ENCODE assay signal across 20 cellular contexts in genomic region chr12:90262261-90262660, GRCh38.
A peak's percentile ranks its signal among the peaks of the same experiment; 100 is the strongest.
DNase-seq lines count a peak whose midpoint lies in the region; ATAC-seq lines count a peak whose summit lies in the region.
"Had no signal": no experiment of that assay in that cellular context is flagged by ENCODE, and none has a peak within 500 bp of the region (broad histone marks: within the 10 kb centered on the region; RNA-seq: fewer than 3 reads in every experiment).

No MANE protein-coding gene starts in this region.

- H3K4me1 ChIP-seq in GM23248 (ENCODE audit: insufficient read depth) (peaks cover 22% of the 10 kb centered on the region), adipocyte (ENCODE audit: control insufficient read depth, insufficient read depth, low read length) (peaks cover 4% of the 10 kb centered on the region), skeletal muscle satellite cell (ENCODE audit: control insufficient read depth, insufficient read depth, low read length) (peaks cover 28% of the 10 kb centered on the region)
- H3K4me1 ChIP-seq: BLaER1 had no signal

- in situ Hi-C loops in GM23248 (cut with MboI), result no loop called here

- peaks cover 17% of the 10 kb centered on the region; the same call in 1 of the 2 replicates for H3F3A ChIP-seq in GM23248 (ENCODE audit: insufficient read depth)

- H3K27ac ChIP-seq in GM23248, result no peak overlapping the region
- H3K27ac ChIP-seq: BLaER1, body of pancreas, dorsolateral prefrontal cortex, thoracic aorta had no signal

- no peaks in the 10 kb centered on the region for H4K20me1 ChIP-seq in GM23248 (ENCODE audit: insufficient read depth)
- H4K20me1 ChIP-seq: BLaER1 had no signal

- H3K4me2 ChIP-seq in GM23248 (ENCODE audit: unreplicated experiment) (peak overlapping the region; percentile 3), skeletal muscle satellite cell (ENCODE audit: low read length) (no peak overlapping the region)
- H3K4me2 ChIP-seq: BLaER1 had no signal

- H3K79me2 ChIP-seq in GM23248 (ENCODE audit: insufficient read depth), result no peaks in the 10 kb centered on the region

- DNase-seq in GM23248, result peak; percentile 63
- DNase-seq in adipocyte (ENCODE audit: low read depth), result peak; percentile 19
- peak; percentile 11 for DNase-seq in foreskin melanocyte
- DNase-seq in hepatic stellate cell (ENCODE audit: low spot score), result no peak
- DNase-seq in cerebellar cortex (ENCODE audit: low spot score), result no peak
- DNase-seq: activated CD4-positive, alpha-beta memory T cell treated with anti-CD3 and anti-CD28 coated beads for 36 hours; activated naive CD4-positive, alpha-beta T cell treated with anti-CD3 and anti-CD28 coated beads, Interleukin-2, amount 10 ng/mL, durations not matched to agents 7 days and 5 days; body of pancreas; dorsolateral prefrontal cortex; head of caudate nucleus; NCI-H1930; NCI-H510A treated with DMSO at 0.1 percent for 48 hours; WERI-Rb-1 had no signal

- no peak overlapping the region for H2AFZ ChIP-seq in GM23248

- H3K9me2 ChIP-seq in GM23248 (ENCODE audit: insufficient read depth), result no peaks in the 10 kb centered on the region

- H3K27me3 ChIP-seq in GM23248 (replicated peaks; ENCODE audit: insufficient read depth) (no peaks in the 10 kb centered on the region), adipocyte (replicated peaks; ENCODE audit: control insufficient read depth, insufficient read depth, low read length) (no peaks in the 10 kb centered on the region), skeletal muscle satellite cell (ENCODE audit: control insufficient read depth, insufficient read depth, low read length) (no peaks in the 10 kb centered on the region)
- H3K27me3 ChIP-seq: BLaER1, body of pancreas, dorsolateral prefrontal cortex had no signal

- no peaks in the 10 kb centered on the region for H3K36me3 ChIP-seq in GM23248 (ENCODE audit: low read depth)
- H3K36me3 ChIP-seq in adipocyte (ENCODE audit: control insufficient read depth, insufficient read depth, low read length, severe bottlenecking), result no peaks in the 10 kb centered on the region
- H3K36me3 ChIP-seq in skeletal muscle satellite cell (ENCODE audit: insufficient read depth, low read length), result no peaks in the 10 kb centered on the region
- H3K36me3 ChIP-seq: BLaER1, thoracic aorta, WERI-Rb-1 had no signal

- no peak overlapping the region for H3K9ac ChIP-seq in GM23248
- H3K9ac ChIP-seq in adipocyte (ENCODE audit: low read length), result no peak overlapping the region
- peak overlapping the region; percentile 41 for H3K9ac ChIP-seq in skeletal muscle satellite cell (ENCODE audit: low read depth, low read length)
- H3K9ac ChIP-seq: BLaER1 had no signal

- H3K4me3 ChIP-seq in GM23248 (no peak overlapping the region), adipocyte (ENCODE audit: low read length) (no peak overlapping the region), skeletal muscle satellite cell (ENCODE audit: low read length) (no peak overlapping the region)
- H3K4me3 ChIP-seq: BLaER1, body of pancreas, dorsolateral prefrontal cortex, thoracic aorta had no signal

- no peak for ATAC-seq in HG03139 (IDR thresholded peaks at IDR 0.05; ENCODE audit: unreplicated experiment)
- ATAC-seq: body of pancreas; natural killer cell treated with Interleukin-12 subunit alpha and Interleukin-12 subunit beta and Interleukin-15 and Interleukin-18, amount 100 ng/mL, for 72 hours; Right ventricle myocardium inferior; stimulated activated effector memory CD8-positive, alpha-beta T cell treated with anti-CD3 and anti-CD28 coated beads, Interleukin-12 subunit alpha, Interleukin-12 subunit beta, amount 100 ng/mL, for 72 hours had no signal

- H3K9me3 ChIP-seq in GM23248 (ENCODE audit: low read depth) (no peaks in the 10 kb centered on the region), adipocyte (ENCODE audit: control insufficient read depth, low read length) (no peaks in the 10 kb centered on the region), skeletal muscle satellite cell (replicated peaks; ENCODE audit: low read length) (no peaks in the 10 kb centered on the region)
- H3K9me3 ChIP-seq: BLaER1, body of pancreas, thoracic aorta had no signal

Comparison
In these comparisons a context has a peak if more than half of its experiments do, and no peak if none do; other contexts are left out.
1. DNase-seq: peak in GM23248 (single experiment), adipocyte (single experiment) and foreskin melanocyte (single experiment); none in hepatic stellate cell (single experiment) and cerebellar cortex (single experiment).